15 cellular contexts compared by ENCODE assay signal in genomic region chr10:129761573-129761972, GRCh38.
"Had no signal": no experiment of that assay in that cellular context is flagged by ENCODE, and none has a peak within 500 bp of the region (broad histone marks: within the 10 kb centered on the region; RNA-seq: fewer than 3 reads in every experiment).

No MANE protein-coding gene starts in this region.

- H3K4me3 ChIP-seq: gastrocnemius medialis, sigmoid colon, thyroid gland had no signal

- ATAC-seq: activated CD4-positive, alpha-beta T cell treated with anti-CD3 and anti-CD28 coated beads for 36 hours; gastrocnemius medialis; left ventricle myocardium superior; stimulated activated naive CD8-positive, alpha-beta T cell treated with anti-CD3 and anti-CD28 coated beads, Interleukin-15, amount 100 ng/mL, for 72 hours; T-helper 17 cell had no signal

- H3K27me3 Mint-ChIP-seq: activated CD4-positive, alpha-beta memory T cell treated with anti-CD3 and anti-CD28 coated beads for 36 hours; activated CD4-positive, alpha-beta T cell treated with anti-CD3 and anti-CD28 coated beads for 36 hours; activated naive CD8-positive, alpha-beta T cell treated with anti-CD3 and anti-CD28 coated beads, Interleukin-2, amount 10 ng/mL, durations not matched to agents 7 days and 5 days; stimulated activated naive CD8-positive, alpha-beta T cell treated with anti-CD3 and anti-CD28 coated beads, Interleukin-15, amount 100 ng/mL, for 72 hours; T-helper 17 cell had no signal

- H3K27me3 ChIP-seq: gastrocnemius medialis, sigmoid colon, thyroid gland had no signal

- H3K4me3 Mint-ChIP-seq: activated CD4-positive, alpha-beta memory T cell treated with anti-CD3 and anti-CD28 coated beads for 36 hours; activated CD4-positive, alpha-beta T cell treated with anti-CD3 and anti-CD28 coated beads for 36 hours; activated naive CD8-positive, alpha-beta T cell treated with anti-CD3 and anti-CD28 coated beads, Interleukin-2, amount 10 ng/mL, durations not matched to agents 7 days and 5 days; brain; nephron progenitor cell; stimulated activated naive CD8-positive, alpha-beta T cell treated with anti-CD3 and anti-CD28 coated beads, Interleukin-15, amount 100 ng/mL, for 72 hours; T-helper 17 cell had no signal

- H3K27ac ChIP-seq: gastrocnemius medialis, sigmoid colon, thyroid gland had no signal

- H3K36me3 Mint-ChIP-seq: brain had no signal

- H3K9me3 Mint-ChIP-seq: activated naive CD8-positive, alpha-beta T cell treated with anti-CD3 and anti-CD28 coated beads, Interleukin-2, amount 10 ng/mL, durations not matched to agents 7 days and 5 days; brain; nephron progenitor cell had no signal

- H3K4me1 Mint-ChIP-seq: T-helper 17 cell had no signal

- DNase-seq: activated CD4-positive, alpha-beta memory T cell treated with anti-CD3 and anti-CD28 coated beads for 36 hours; activated CD4-positive, alpha-beta T cell treated with anti-CD3 and anti-CD28 coated beads for 36 hours; activated naive CD4-positive, alpha-beta T cell; dermis blood vessel endothelial cell; gastrocnemius medialis; left ventricle myocardium superior; mesendoderm; nephron progenitor cell; sigmoid colon; stimulated activated CD4-positive, alpha-beta T cell treated with anti-CD3 and anti-CD28 coated beads, Interleukin-1b, Interleukin-23, amount 100 ng/mL, for 48 hours; T-helper 17 cell; thyroid gland had no signal

- H3K27ac Mint-ChIP-seq: activated CD4-positive, alpha-beta memory T cell treated with anti-CD3 and anti-CD28 coated beads for 36 hours; activated CD4-positive, alpha-beta T cell treated with anti-CD3 and anti-CD28 coated beads for 36 hours; activated naive CD8-positive, alpha-beta T cell treated with anti-CD3 and anti-CD28 coated beads, Interleukin-2, amount 10 ng/mL, durations not matched to agents 7 days and 5 days; brain; nephron progenitor cell; T-helper 17 cell had no signal

- H3K9me3 ChIP-seq: gastrocnemius medialis, sigmoid colon, thyroid gland had no signal

- H3K36me3 ChIP-seq: gastrocnemius medialis, thyroid gland had no signal
